In genomic region chr7:38975944-38976392, GRCh38 we compare ENCODE assay signal across 13 cellular contexts. TPM values are rescaled to one million over a fixed set of nuclear protein-coding genes. Genes with fewer than 3 reads are reported as not detected.
A peak's percentile ranks its signal among the peaks of the same experiment; 100 is the strongest.
DNase-seq lines count a peak whose midpoint lies in the region; ATAC-seq, FAIRE-seq and TF ChIP-seq lines count a peak whose summit lies in the region.
"Had no signal": no experiment of that assay in that cellular context is flagged by ENCODE, and none has a peak within 500 bp of the region (broad histone marks: within the 10 kb centered on the region; RNA-seq: fewer than 3 reads in every experiment).

No MANE protein-coding gene starts in this region.

- BruUV-seq in MCF 10A (replicated peaks; lab: Mats Ljungman, UMichigan): no TSS peak

- H3K27ac Mint-ChIP-seq in MCF 10A (ENCODE audit: low read depth, unreplicated experiment): no peak overlapping the region
- H3K27ac Mint-ChIP-seq: activated B cell treated with CpG ODN at 0.5 μM for 24 hours had no signal

- H3K36me3 Mint-ChIP-seq in MCF 10A (ENCODE audit: insufficient read depth, unreplicated experiment): no peaks in the 10 kb centered on the region

- CTCF ChIA-PET in MCF 10A (lab: Yijun Ruan, JAX): no interaction called here

- H3K27me3 ChIP-seq in breast epithelium (peaks cover 4 to 33% of the 10 kb centered on the region in 2 donors), body of pancreas (no peaks in the 10 kb centered on the region), left lung (peaks cover 17 to 59% of the 10 kb centered on the region in 2 donors), thoracic aorta (replicated peaks; ENCODE audit: insufficient read depth) (no peaks in the 10 kb centered on the region)

- TF ChIP-seq POLR2A in breast epithelium (IDR thresholded peaks at IDR 0.05) (no peak), body of pancreas (IDR thresholded peaks at IDR 0.05) (no peak), H54 (IDR thresholded peaks at IDR 0.05; ENCODE audit: low read depth, low read length) (no peak)

- TF ChIP-seq CTCF in breast epithelium (IDR thresholded peaks at IDR 0.05) (no peak), MCF 10A (IDR thresholded peaks at IDR 0.05; ENCODE audit: unreplicated experiment) (no peak), body of pancreas (IDR thresholded peaks at IDR 0.05) (no peak), left lung (IDR thresholded peaks at IDR 0.05) (no peak), thoracic aorta (IDR thresholded peaks at IDR 0.05) (no peak)

- H3K9me3 ChIP-seq in breast epithelium (no peaks in the 10 kb centered on the region), body of pancreas (no peaks in the 10 kb centered on the region), left lung (no peaks in the 10 kb centered on the region), thoracic aorta (no peaks in the 10 kb centered on the region)

- H3K4me3 ChIP-seq in breast epithelium: peak overlapping the region; percentile 6 to 29 (median 11)
- H3K4me3 ChIP-seq in body of pancreas: no peak overlapping the region
- H3K4me3 ChIP-seq in left lung: no peak overlapping the region
- peak overlapping the region; percentile 71 for H3K4me3 ChIP-seq in thoracic aorta

- no peaks in the 10 kb centered on the region for H3K4me1 Mint-ChIP-seq in MCF 10A (ENCODE audit: insufficient read depth, unreplicated experiment)
- H3K4me1 Mint-ChIP-seq: activated B cell treated with CpG ODN at 0.5 μM for 24 hours had no signal

- intact Hi-C loops in breast epithelium (cut with DNase I; ENCODE audit: low total_unique reads) (no loop called here), MCF 10A (cut with micrococcal nuclease) (no loop called here), body of pancreas (cut with DNase I) (no loop called here), left lung (cut with DNase I) (no loop called here)

- H3K27me3 Mint-ChIP-seq in MCF 10A (ENCODE audit: insufficient read depth, unreplicated experiment): peaks cover 82% of the 10 kb centered on the region

- POLR2A ChIA-PET in MCF 10A (lab: Yijun Ruan, JAX): no interaction called here

- no peak overlapping the region for H3K4me3 Mint-ChIP-seq in MCF 10A (ENCODE audit: unreplicated experiment)
- H3K4me3 Mint-ChIP-seq: activated B cell treated with CpG ODN at 0.5 μM for 24 hours had no signal

- no peaks in the 10 kb centered on the region for H3K4me1 ChIP-seq in breast epithelium
- peaks cover 6% of the 10 kb centered on the region for H3K4me1 ChIP-seq in body of pancreas
- peaks cover 0 to 4% of the 10 kb centered on the region in 2 donors for H3K4me1 ChIP-seq in left lung
- peaks cover 0 to 5% of the 10 kb centered on the region in 2 donors for H3K4me1 ChIP-seq in thoracic aorta (ENCODE audit: control insufficient read depth in 1 of 2, low read depth in 2 of 2)

- FAIRE-seq in H54 (lab: Jason Lieb, UNC): no peak

- H3K9me3 Mint-ChIP-seq in MCF 10A (ENCODE audit: unreplicated experiment): no peaks in the 10 kb centered on the region
- H3K9me3 Mint-ChIP-seq: activated B cell treated with CpG ODN at 0.5 μM for 24 hours had no signal

- H3K36me3 ChIP-seq in breast epithelium (no peaks in the 10 kb centered on the region), body of pancreas (replicated peaks in 1 of 2; ENCODE audit: insufficient read depth in 1 of 2, low read depth in 2 of 2) (no peaks in the 10 kb centered on the region), left lung (no peaks in the 10 kb centered on the region), thoracic aorta (no peaks in the 10 kb centered on the region)

- 1 to 7% methylated on average over 19 to 37 of the region's 38 CpGs for WGBS in body of pancreas, 2 donors

- DNase-seq in breast epithelium (ENCODE audit: low spot score in 2 of 2) (no peak), MCF 10A (ENCODE audit: unreplicated experiment) (no peak), body of pancreas (peak in 2 of 4 donors; percentile 9 to 14), left lung (peak in 1 of 2 donors; percentile 69), thoracic aorta (ENCODE audit: low spot score) (no peak), NCI-H2029 treated with DMSO at 0.1 percent for 48 hours (lab: John Stamatoyannopoulos, UW) (no peak), NCI-H1694 treated with DMSO at 0.1 percent for 48 hours (lab: John Stamatoyannopoulos, UW) (no peak), H54 (ENCODE audit: insufficient read length, low spot score) (no peak)
- DNase-seq: activated B cell treated with CpG ODN at 0.5 μM for 24 hours; activated effector memory CD4-positive, alpha-beta T cell treated with Interleukin-2 at 50 U/mL for 16 hours; NCI-H187 treated with DMSO at 0.1 percent for 48 hours; RPMI8226 had no signal

- H3K27ac ChIP-seq in breast epithelium: no peak overlapping the region
- H3K27ac ChIP-seq in body of pancreas: peak overlapping the region in 2 of 4 donors; percentile 10 to 35
- H3K27ac ChIP-seq in left lung: no peak overlapping the region
- peak overlapping the region in 1 of 2 donors; percentile 6 for H3K27ac ChIP-seq in thoracic aorta

- ATAC-seq in body of pancreas (peak; percentile 67), left lung (peak; percentile 26), thoracic aorta (ENCODE audit: insufficient number of reproducible peaks, low FRiP score, low read depth) (no peak)

RNA-seq across cellular contexts. Expression of gene POU6F2, which starts 1.7 kb away (rescaled TPM):
- total RNA-seq in breast epithelium (under 1 TPM in 1 of 3 donors, not detected in 2; under 0.01 TPM), MCF 10A (2022) (0.19 and 0.25 TPM in 2 replicates), body of pancreas (1 to 10 TPM; 5.2 to 6.3 TPM), left lung (under 1 TPM; 0.18 to 0.32 TPM), thoracic aorta (not detected)
- total RNA-seq: renal cortical epithelial cell had no signal

Comparison
In these comparisons a context has a peak if more than half of its experiments do, and no peak if none do; other contexts are left out.
1. H3K4me3 ChIP-seq: peak in breast epithelium (3 of 3) and thoracic aorta (single experiment); none in body of pancreas (0 of 2) and left lung (0 of 2).